In genomic region chr18:58643557-58643956, GRCh38 we compare ENCODE assay signal across 4 cellular contexts. TPM values are rescaled to one million over a fixed set of nuclear protein-coding genes. Genes with fewer than 3 reads are reported as not detected.
"Had no signal": no experiment of that assay in that cellular context is flagged by ENCODE, and none has a peak within 500 bp of the region (broad histone marks: within the 10 kb centered on the region; RNA-seq: fewer than 3 reads in every experiment).

No MANE protein-coding gene starts in this region.

RNA-seq across cellular contexts. Expression of gene ALPK2, which starts 14.7 kb away (rescaled TPM):
- total RNA-seq: endothelial cell of umbilical vein, frontal cortex, lower lobe of right lung, mesenteric fat pad had no signal
- polyA plus RNA-seq: endothelial cell of umbilical vein had no signal
